ENCODE assay signal across 1 cellular context in genomic region chr2:96874099-96874831, GRCh38.
TF ChIP-seq lines count a peak whose summit lies in the region.

No MANE protein-coding gene starts in this region.

TF ChIP-seq in K562, 482 proteins besides CTCF, POLR2A, EP300 and RAD21 (continues in another document):
- TF ChIP-seq BRD4 (IDR thresholded peaks at IDR 0.05) (no peak), FOXK1 (CRISPR knock-in tag; IDR thresholded peaks at IDR 0.05; ENCODE audit: borderline replicate concordance) (no peak), ZNF707 (CRISPR knock-in tag; conservative IDR thresholded peaks at IDR 0.05) (no peak), SRSF3 (IDR thresholded peaks at IDR 0.05; ENCODE audit: insufficient read depth, low read length) (no peak), ZNF589 (CRISPR knock-in tag; IDR thresholded peaks at IDR 0.05; ENCODE audit: low read depth) (no peak), SP2 (IDR thresholded peaks at IDR 0.05; ENCODE audit: extremely low read depth, low read depth, low read length, poor library complexity, severe bottlenecking) (no peak), E2F6 (IDR thresholded peaks at IDR 0.05; ENCODE audit: borderline replicate concordance in 1 of 2, extremely low read depth in 1 of 2, insufficient read depth in 1 of 2, insufficient read length in 1 of 2, low read depth in 1 of 2, low read length in 1 of 2, poor library complexity in 1 of 2, severe bottlenecking in 1 of 2) (no peak), MYNN (IDR thresholded peaks at IDR 0.05) (no peak), MYNN (CRISPR knock-in tag; IDR thresholded peaks at IDR 0.05) (no peak), NR2F6 (CRISPR knock-in tag; IDR thresholded peaks at IDR 0.05) (no peak), SUPT5H (IDR thresholded peaks at IDR 0.05) (no peak), FOXA1 (IDR thresholded peaks at IDR 0.05; ENCODE audit: borderline replicate concordance) (no peak), POLR2AphosphoS2 (IDR thresholded peaks at IDR 0.05; ENCODE audit: low read length) (0 out of 2 replicates have a peak, but pooled peaks have one; percentile 42), SPI1 (IDR thresholded peaks at IDR 0.05; ENCODE audit: borderline replicate concordance, low read depth, low read length) (0 out of 2 replicates have a peak, but pooled peaks have one; percentile 41), ZNF165 (CRISPR knock-in tag; IDR thresholded peaks at IDR 0.05; ENCODE audit: borderline replicate concordance) (no peak), NFATC3 (IDR thresholded peaks at IDR 0.05) (no peak), ZNF586 (CRISPR knock-in tag; conservative IDR thresholded peaks at IDR 0.05) (0 out of 2 replicates have a peak, but pooled peaks have one; percentile 1), PRMT5 (CRISPR knock-in tag; IDR thresholded peaks at IDR 0.05) (no peak), HMBOX1 (IDR thresholded peaks at IDR 0.05) (0 out of 2 replicates have a peak, but pooled peaks have one; percentile 42), CHD2 (IDR thresholded peaks at IDR 0.05; ENCODE audit: low read depth, low read length) (no peak; the same call in 1 of the 2 replicates), POLR2G (IDR thresholded peaks at IDR 0.05; ENCODE audit: low read depth, low read length) (peak; percentile 82), TRIM24 (IDR thresholded peaks at IDR 0.05) (no peak), ZEB2 (IDR thresholded peaks at IDR 0.05) (0 out of 2 replicates have a peak, but pooled peaks have one; percentile 36), TBP (optimal IDR thresholded peaks at IDR 0.05; ENCODE audit: low read depth, low read length) (no peak), NRF1 (conservative IDR thresholded peaks at IDR 0.05 in 1 of 2, IDR thresholded peaks at IDR 0.05 in 1 of 2) (no peak), ZNF766 (CRISPR knock-in tag; conservative IDR thresholded peaks at IDR 0.05) (no peak), ZNF224 (CRISPR knock-in tag; IDR thresholded peaks at IDR 0.05) (no peak), RBFOX2 (IDR thresholded peaks at IDR 0.05; ENCODE audit: low read depth, low read length) (peak; percentile 55), NCOR1 (IDR thresholded peaks at IDR 0.05) (no peak), L3MBTL2 (IDR thresholded peaks at IDR 0.05) (no peak), E2F8 (IDR thresholded peaks at IDR 0.05; ENCODE audit: low read depth, partially characterized antibody) (peak; percentile 8), STAG1 (CRISPR knock-in tag; IDR thresholded peaks at IDR 0.05; ENCODE audit: borderline replicate concordance) (no peak)
- TF ChIP-seq, protein P1, sequence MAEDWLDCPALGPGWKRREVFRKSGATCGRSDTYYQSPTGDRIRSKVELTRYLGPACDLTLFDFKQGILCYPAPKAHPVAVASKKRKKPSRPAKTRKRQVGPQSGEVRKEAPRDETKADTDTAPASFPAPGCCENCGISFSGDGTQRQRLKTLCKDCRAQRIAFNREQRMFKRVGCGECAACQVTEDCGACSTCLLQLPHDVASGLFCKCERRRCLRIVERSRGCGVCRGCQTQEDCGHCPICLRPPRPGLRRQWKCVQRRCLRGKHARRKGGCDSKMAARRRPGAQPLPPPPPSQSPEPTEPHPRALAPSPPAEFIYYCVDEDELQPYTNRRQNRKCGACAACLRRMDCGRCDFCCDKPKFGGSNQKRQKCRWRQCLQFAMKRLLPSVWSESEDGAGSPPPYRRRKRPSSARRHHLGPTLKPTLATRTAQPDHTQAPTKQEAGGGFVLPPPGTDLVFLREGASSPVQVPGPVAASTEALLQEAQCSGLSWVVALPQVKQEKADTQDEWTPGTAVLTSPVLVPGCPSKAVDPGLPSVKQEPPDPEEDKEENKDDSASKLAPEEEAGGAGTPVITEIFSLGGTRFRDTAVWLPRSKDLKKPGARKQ (CRISPR knock-in tag; IDR thresholded peaks at IDR 0.05) = peak; percentile 55; the same call in 1 of the 2 replicates
- TF ChIP-seq, protein P2, sequence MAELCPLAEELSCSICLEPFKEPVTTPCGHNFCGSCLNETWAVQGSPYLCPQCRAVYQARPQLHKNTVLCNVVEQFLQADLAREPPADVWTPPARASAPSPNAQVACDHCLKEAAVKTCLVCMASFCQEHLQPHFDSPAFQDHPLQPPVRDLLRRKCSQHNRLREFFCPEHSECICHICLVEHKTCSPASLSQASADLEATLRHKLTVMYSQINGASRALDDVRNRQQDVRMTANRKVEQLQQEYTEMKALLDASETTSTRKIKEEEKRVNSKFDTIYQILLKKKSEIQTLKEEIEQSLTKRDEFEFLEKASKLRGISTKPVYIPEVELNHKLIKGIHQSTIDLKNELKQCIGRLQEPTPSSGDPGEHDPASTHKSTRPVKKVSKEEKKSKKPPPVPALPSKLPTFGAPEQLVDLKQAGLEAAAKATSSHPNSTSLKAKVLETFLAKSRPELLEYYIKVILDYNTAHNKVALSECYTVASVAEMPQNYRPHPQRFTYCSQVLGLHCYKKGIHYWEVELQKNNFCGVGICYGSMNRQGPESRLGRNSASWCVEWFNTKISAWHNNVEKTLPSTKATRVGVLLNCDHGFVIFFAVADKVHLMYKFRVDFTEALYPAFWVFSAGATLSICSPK (IDR thresholded peaks at IDR 0.05; ENCODE audit: borderline replicate concordance) = no peak
- TF ChIP-seq, protein P3, sequence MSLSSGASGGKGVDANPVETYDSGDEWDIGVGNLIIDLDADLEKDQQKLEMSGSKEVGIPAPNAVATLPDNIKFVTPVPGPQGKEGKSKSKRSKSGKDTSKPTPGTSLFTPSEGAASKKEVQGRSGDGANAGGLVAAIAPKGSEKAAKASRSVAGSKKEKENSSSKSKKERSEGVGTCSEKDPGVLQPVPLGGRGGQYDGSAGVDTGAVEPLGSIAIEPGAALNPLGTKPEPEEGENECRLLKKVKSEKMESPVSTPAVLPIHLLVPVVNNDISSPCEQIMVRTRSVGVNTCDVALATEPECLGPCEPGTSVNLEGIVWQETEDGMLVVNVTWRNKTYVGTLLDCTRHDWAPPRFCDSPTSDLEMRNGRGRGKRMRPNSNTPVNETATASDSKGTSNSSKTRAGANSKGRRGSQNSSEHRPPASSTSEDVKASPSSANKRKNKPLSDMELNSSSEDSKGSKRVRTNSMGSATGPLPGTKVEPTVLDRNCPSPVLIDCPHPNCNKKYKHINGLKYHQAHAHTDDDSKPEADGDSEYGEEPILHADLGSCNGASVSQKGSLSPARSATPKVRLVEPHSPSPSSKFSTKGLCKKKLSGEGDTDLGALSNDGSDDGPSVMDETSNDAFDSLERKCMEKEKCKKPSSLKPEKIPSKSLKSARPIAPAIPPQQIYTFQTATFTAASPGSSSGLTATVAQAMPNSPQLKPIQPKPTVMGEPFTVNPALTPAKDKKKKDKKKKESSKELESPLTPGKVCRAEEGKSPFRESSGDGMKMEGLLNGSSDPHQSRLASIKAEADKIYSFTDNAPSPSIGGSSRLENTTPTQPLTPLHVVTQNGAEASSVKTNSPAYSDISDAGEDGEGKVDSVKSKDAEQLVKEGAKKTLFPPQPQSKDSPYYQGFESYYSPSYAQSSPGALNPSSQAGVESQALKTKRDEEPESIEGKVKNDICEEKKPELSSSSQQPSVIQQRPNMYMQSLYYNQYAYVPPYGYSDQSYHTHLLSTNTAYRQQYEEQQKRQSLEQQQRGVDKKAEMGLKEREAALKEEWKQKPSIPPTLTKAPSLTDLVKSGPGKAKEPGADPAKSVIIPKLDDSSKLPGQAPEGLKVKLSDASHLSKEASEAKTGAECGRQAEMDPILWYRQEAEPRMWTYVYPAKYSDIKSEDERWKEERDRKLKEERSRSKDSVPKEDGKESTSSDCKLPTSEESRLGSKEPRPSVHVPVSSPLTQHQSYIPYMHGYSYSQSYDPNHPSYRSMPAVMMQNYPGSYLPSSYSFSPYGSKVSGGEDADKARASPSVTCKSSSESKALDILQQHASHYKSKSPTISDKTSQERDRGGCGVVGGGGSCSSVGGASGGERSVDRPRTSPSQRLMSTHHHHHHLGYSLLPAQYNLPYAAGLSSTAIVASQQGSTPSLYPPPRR (CRISPR knock-in tag; IDR thresholded peaks at IDR 0.05; ENCODE audit: borderline replicate concordance) = no peak
- TF ChIP-seq, protein P4, sequence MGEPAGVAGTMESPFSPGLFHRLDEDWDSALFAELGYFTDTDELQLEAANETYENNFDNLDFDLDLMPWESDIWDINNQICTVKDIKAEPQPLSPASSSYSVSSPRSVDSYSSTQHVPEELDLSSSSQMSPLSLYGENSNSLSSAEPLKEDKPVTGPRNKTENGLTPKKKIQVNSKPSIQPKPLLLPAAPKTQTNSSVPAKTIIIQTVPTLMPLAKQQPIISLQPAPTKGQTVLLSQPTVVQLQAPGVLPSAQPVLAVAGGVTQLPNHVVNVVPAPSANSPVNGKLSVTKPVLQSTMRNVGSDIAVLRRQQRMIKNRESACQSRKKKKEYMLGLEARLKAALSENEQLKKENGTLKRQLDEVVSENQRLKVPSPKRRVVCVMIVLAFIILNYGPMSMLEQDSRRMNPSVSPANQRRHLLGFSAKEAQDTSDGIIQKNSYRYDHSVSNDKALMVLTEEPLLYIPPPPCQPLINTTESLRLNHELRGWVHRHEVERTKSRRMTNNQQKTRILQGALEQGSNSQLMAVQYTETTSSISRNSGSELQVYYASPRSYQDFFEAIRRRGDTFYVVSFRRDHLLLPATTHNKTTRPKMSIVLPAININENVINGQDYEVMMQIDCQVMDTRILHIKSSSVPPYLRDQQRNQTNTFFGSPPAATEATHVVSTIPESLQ (CRISPR knock-in tag; IDR thresholded peaks at IDR 0.05) = no peak
- TF ChIP-seq, protein P5, sequence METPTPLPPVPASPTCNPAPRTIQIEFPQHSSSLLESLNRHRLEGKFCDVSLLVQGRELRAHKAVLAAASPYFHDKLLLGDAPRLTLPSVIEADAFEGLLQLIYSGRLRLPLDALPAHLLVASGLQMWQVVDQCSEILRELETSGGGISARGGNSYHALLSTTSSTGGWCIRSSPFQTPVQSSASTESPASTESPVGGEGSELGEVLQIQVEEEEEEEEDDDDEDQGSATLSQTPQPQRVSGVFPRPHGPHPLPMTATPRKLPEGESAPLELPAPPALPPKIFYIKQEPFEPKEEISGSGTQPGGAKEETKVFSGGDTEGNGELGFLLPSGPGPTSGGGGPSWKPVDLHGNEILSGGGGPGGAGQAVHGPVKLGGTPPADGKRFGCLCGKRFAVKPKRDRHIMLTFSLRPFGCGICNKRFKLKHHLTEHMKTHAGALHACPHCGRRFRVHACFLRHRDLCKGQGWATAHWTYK (CRISPR knock-in tag; IDR thresholded peaks at IDR 0.05) = no peak
- TF ChIP-seq, protein P6, sequence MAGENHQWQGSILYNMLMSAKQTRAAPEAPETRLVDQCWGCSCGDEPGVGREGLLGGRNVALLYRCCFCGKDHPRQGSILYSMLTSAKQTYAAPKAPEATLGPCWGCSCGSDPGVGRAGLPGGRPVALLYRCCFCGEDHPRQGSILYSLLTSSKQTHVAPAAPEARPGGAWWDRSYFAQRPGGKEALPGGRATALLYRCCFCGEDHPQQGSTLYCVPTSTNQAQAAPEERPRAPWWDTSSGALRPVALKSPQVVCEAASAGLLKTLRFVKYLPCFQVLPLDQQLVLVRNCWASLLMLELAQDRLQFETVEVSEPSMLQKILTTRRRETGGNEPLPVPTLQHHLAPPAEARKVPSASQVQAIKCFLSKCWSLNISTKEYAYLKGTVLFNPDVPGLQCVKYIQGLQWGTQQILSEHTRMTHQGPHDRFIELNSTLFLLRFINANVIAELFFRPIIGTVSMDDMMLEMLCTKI (IDR thresholded peaks at IDR 0.05; ENCODE audit: partially characterized antibody) = no peak
- TF ChIP-seq, protein P7, sequence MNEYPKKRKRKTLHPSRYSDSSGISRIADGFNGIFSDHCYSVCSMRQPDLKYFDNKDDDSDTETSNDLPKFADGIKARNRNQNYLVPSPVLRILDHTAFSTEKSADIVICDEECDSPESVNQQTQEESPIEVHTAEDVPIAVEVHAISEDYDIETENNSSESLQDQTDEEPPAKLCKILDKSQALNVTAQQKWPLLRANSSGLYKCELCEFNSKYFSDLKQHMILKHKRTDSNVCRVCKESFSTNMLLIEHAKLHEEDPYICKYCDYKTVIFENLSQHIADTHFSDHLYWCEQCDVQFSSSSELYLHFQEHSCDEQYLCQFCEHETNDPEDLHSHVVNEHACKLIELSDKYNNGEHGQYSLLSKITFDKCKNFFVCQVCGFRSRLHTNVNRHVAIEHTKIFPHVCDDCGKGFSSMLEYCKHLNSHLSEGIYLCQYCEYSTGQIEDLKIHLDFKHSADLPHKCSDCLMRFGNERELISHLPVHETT (CRISPR knock-in tag; conservative IDR thresholded peaks at IDR 0.05 in 1 of 2, IDR thresholded peaks at IDR 0.05 in 1 of 2) = no peak
- TF ChIP-seq, protein P8, sequence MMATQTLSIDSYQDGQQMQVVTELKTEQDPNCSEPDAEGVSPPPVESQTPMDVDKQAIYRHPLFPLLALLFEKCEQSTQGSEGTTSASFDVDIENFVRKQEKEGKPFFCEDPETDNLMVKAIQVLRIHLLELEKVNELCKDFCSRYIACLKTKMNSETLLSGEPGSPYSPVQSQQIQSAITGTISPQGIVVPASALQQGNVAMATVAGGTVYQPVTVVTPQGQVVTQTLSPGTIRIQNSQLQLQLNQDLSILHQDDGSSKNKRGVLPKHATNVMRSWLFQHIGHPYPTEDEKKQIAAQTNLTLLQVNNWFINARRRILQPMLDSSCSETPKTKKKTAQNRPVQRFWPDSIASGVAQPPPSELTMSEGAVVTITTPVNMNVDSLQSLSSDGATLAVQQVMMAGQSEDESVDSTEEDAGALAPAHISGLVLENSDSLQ (IDR thresholded peaks at IDR 0.05) = no peak
